Comparison of ENCODE assay signal across 17 cellular contexts in genomic region chr5:14424011-14424685, GRCh38.
DNase-seq lines count a peak whose midpoint lies in the region; ATAC-seq, FAIRE-seq and TF ChIP-seq lines count a peak whose summit lies in the region.
"Had no signal": no experiment of that assay in that cellular context is flagged by ENCODE, and none has a peak within 500 bp of the region (broad histone marks: within the 10 kb centered on the region; RNA-seq: fewer than 3 reads in every experiment).

No MANE protein-coding gene starts in this region.

- H3K4me3 ChIP-seq in astrocyte (ENCODE audit: insufficient read depth, low read depth, low read length): no peak overlapping the region
- H3K4me3 ChIP-seq: heart right ventricle, psoas muscle, SK-N-MC, spleen, vagina had no signal

- H3K36me3 ChIP-seq in astrocyte (ENCODE audit: insufficient read depth, low read length): peaks cover 71% of the 10 kb centered on the region

- H3K9ac ChIP-seq in astrocyte (ENCODE audit: low read length): no peak overlapping the region

- no peaks in the 10 kb centered on the region for H3K9me3 Mint-ChIP-seq in activated naive CD4-positive, alpha-beta T cell treated with anti-CD3 and anti-CD28 coated beads for 36 hours
- no peaks in the 10 kb centered on the region for H3K9me3 Mint-ChIP-seq in astrocyte (ENCODE audit: unreplicated experiment)
- H3K9me3 Mint-ChIP-seq: nephron progenitor cell had no signal

- H3K4me1 ChIP-seq in astrocyte (ENCODE audit: insufficient read depth, low read length): peaks cover 45% of the 10 kb centered on the region

- H3K4me2 ChIP-seq in astrocyte (ENCODE audit: low read length): no peak overlapping the region

- H3K4me1 Mint-ChIP-seq in activated naive CD4-positive, alpha-beta T cell treated with anti-CD3 and anti-CD28 coated beads for 36 hours (ENCODE audit: low read depth): peaks cover 17% of the 10 kb centered on the region
- peaks cover 54% of the 10 kb centered on the region for H3K4me1 Mint-ChIP-seq in astrocyte (ENCODE audit: low read depth, unreplicated experiment)

- CTCF ChIA-PET in activated naive CD4-positive, alpha-beta T cell treated with anti-CD3 and anti-CD28 coated beads for 36 hours (lab: Charles Lee): no interaction called here

- H2AFZ ChIP-seq in astrocyte (ENCODE audit: low read depth, low read length): no peak overlapping the region

- H3K79me2 ChIP-seq in astrocyte (ENCODE audit: insufficient read depth, low read length): peaks cover 95% of the 10 kb centered on the region

- no peaks in the 10 kb centered on the region for H3K36me3 Mint-ChIP-seq in activated naive CD4-positive, alpha-beta T cell treated with anti-CD3 and anti-CD28 coated beads for 36 hours (ENCODE audit: low read depth)
- peaks cover 43% of the 10 kb centered on the region for H3K36me3 Mint-ChIP-seq in astrocyte (ENCODE audit: low read depth, unreplicated experiment)

- H3K27ac ChIP-seq in astrocyte (ENCODE audit: low read depth, low read length): peak overlapping the region; percentile 43
- H3K27ac ChIP-seq: heart right ventricle, psoas muscle, SK-N-MC, spleen, vagina had no signal

- H3K27me3 ChIP-seq in astrocyte (ENCODE audit: insufficient read depth, low read length): no peaks in the 10 kb centered on the region
- H3K27me3 ChIP-seq: heart right ventricle, spleen, vagina had no signal

- no peak for FAIRE-seq in astrocyte (lab: Jason Lieb, UNC)
- FAIRE-seq: islet of Langerhans had no signal

- intact Hi-C loops in activated naive CD4-positive, alpha-beta T cell treated with anti-CD3 and anti-CD28 coated beads for 36 hours (cut with micrococcal nuclease): loop anchor here (1.0 kb wide), 2 partner anchors 9 to 13 kb away; no protein-coding TSS in a partner anchor

- H3K27me3 Mint-ChIP-seq in activated naive CD4-positive, alpha-beta T cell treated with anti-CD3 and anti-CD28 coated beads for 36 hours (ENCODE audit: low read depth): no peaks in the 10 kb centered on the region
- no peaks in the 10 kb centered on the region for H3K27me3 Mint-ChIP-seq in astrocyte (ENCODE audit: low read depth, unreplicated experiment)

- H3K27ac Mint-ChIP-seq in activated naive CD4-positive, alpha-beta T cell treated with anti-CD3 and anti-CD28 coated beads for 36 hours: peak overlapping the region; percentile 72
- H3K27ac Mint-ChIP-seq in astrocyte (ENCODE audit: unreplicated experiment): peak overlapping the region; percentile 13

- peaks cover 87% of the 10 kb centered on the region for H4K20me1 ChIP-seq in astrocyte (ENCODE audit: insufficient read depth, low read length)

- no peak for ATAC-seq in omental fat pad (ENCODE audit: low FRiP score)
- ATAC-seq: heart right ventricle, psoas muscle had no signal

- in situ Hi-C loops in SK-MEL-5 (cut with HindIII; ENCODE audit: low pct_unique_long_range_greater_than_20kb, low sequenced_read_pairs) (no loop called here), GM13976 (cut with MboI; ENCODE audit: low sequenced_read_pairs, unreplicated experiment) (no loop called here)

- DNase-seq in activated naive CD4-positive, alpha-beta T cell treated with anti-CD3 and anti-CD28 coated beads for 36 hours: peak; percentile 76
- no peak for DNase-seq in activated naive CD4-positive, alpha-beta T cell treated with anti-CD3 and anti-CD28 coated beads, Interleukin-2, amount 50 U/mL, for 16 hours
- DNase-seq in SK-MEL-5 (ENCODE audit: low read depth, low spot score): peak; percentile 62
- no peak for DNase-seq in astrocyte (ENCODE audit: low read depth)
- DNase-seq in stimulated activated CD8-positive, alpha-beta memory T cell treated with anti-CD3 and anti-CD28 coated beads, Interleukin-4, amount 100 ng/mL, for 48 hours: peak; percentile 56
- no peak for DNase-seq in omental fat pad (ENCODE audit: low spot score)
- DNase-seq in GM13976 (ENCODE audit: low spot score): no peak
- DNase-seq in DMS114 treated with DMSO at 0.1 percent for 48 hours (lab: John Stamatoyannopoulos, UW; ENCODE audit: unreplicated experiment): no peak
- DNase-seq: heart right ventricle, NCI-H146, NCI-H774, nephron progenitor cell, psoas muscle, spleen had no signal

- no peak for TF ChIP-seq CTCF in astrocyte (IDR thresholded peaks at IDR 0.05; ENCODE audit: insufficient read depth, low read depth, low read length)
- TF ChIP-seq CTCF in omental fat pad (IDR thresholded peaks at IDR 0.05): no peak
- no peak for TF ChIP-seq CTCF in GM13976 (IDR thresholded peaks at IDR 0.05; ENCODE audit: borderline replicate concordance, control extremely low read depth, extremely low read depth, insufficient read depth, missing control alignments)

- H3K9me3 ChIP-seq in astrocyte (ENCODE audit: insufficient read depth, low read depth, low read length): no peaks in the 10 kb centered on the region
- H3K9me3 ChIP-seq: heart right ventricle, psoas muscle, spleen, vagina had no signal

- no peak overlapping the region for H3K4me3 Mint-ChIP-seq in activated naive CD4-positive, alpha-beta T cell treated with anti-CD3 and anti-CD28 coated beads for 36 hours
- H3K4me3 Mint-ChIP-seq in astrocyte (ENCODE audit: unreplicated experiment): no peak overlapping the region
- H3K4me3 Mint-ChIP-seq: nephron progenitor cell had no signal

Comparison
In these comparisons a context has a peak if more than half of its experiments do, and no peak if none do; other contexts are left out.
1. DNase-seq: peak in activated naive CD4-positive, alpha-beta T cell treated with anti-CD3 and anti-CD28 coated beads for 36 hours (single experiment), SK-MEL-5 (single experiment) and stimulated activated CD8-positive, alpha-beta memory T cell treated with anti-CD3 and anti-CD28 coated beads, Interleukin-4, amount 100 ng/mL, for 48 hours (single experiment); none in activated naive CD4-positive, alpha-beta T cell treated with anti-CD3 and anti-CD28 coated beads, Interleukin-2, amount 50 U/mL, for 16 hours (single experiment), astrocyte (single experiment), omental fat pad (single experiment), GM13976 (single experiment) and DMS114 treated with DMSO at 0.1 percent for 48 hours (single experiment).